ENCODE assay signal across 8 cellular contexts in the genomic region with DNA sequence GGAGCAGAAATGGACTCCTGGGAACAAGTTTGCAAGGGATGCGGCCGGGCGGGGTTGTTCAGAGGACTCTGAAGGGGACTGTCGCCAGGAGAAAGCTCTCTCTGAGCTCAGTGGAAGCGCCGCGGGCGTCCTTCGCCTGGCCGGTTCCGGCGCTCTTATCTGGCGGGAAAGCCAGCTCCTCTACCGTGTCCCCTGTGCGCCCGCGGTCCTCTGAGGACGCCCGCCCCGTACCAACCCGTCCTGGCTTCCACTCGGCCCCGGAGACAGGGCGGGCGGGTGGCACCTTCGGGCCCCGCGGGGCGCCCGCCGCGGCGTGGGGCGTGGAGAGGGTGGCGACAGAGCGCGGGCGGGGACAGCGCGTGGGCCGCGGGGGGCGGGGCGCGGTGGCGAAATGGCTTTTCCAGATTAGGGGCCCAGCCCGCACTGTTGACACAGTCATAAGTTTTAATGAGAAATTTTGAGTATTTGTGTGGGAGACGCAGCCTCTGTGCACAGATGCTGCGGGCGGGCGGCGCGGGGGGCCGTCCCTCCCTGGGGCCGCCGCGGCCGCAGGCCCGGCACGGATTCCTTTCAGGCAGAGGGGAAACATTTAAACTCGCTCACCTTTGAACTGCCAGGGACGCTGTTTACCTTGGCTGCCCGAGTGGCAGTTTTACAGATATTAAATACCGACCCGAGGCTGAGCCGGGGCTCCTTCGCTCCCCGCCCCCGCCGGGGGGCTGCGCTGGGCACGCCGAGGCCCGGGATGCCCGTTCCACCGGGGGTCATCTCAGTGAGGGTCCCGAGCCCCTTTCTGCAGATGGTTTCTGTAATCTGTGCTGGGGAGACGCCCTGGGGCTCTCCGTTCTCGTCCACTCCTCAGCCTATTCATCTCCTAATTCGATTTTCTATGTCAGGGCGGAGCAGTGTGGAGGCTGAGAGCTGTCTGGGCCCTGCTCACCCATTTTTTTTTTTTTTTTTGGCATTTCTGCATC.
DNase-seq lines count a peak whose midpoint lies in the region; ATAC-seq, FAIRE-seq and TF ChIP-seq lines count a peak whose summit lies in the region.

No MANE protein-coding gene starts in this region.

- TF ChIP-seq CTCF in body of pancreas (IDR thresholded peaks at IDR 0.05), result no peak
- TF ChIP-seq CTCF in lower leg skin (IDR thresholded peaks at IDR 0.05), result no peak

- no peaks in the 10 kb centered on the region for H3K27me3 ChIP-seq in body of pancreas

- peak; percentile 66 for ATAC-seq in body of pancreas
- ATAC-seq in GM19351 (IDR thresholded peaks at IDR 0.05; ENCODE audit: unreplicated experiment), result no peak
- ATAC-seq in HG02840 (IDR thresholded peaks at IDR 0.05; ENCODE audit: low FRiP score, unreplicated experiment), result no peak

- DNase-seq in GM12892 (ENCODE audit: insufficient read length) (peak; percentile 17), NCI-H345 (lab: John Stamatoyannopoulos, UW) (peak; percentile 28), body of pancreas (peak; percentile 12 to 44 (median 32)), lower leg skin (ENCODE audit: low spot score in 2 of 2) (peak; percentile 19 to 90), amniotic stem cell (lab: John Stamatoyannopoulos, UW) (no peak)
- peak; percentile 22 for DNase-seq in stimulated activated CD8-positive, alpha-beta memory T cell treated with anti-CD3 and anti-CD28 coated beads, Interleukin-4, amount 100 ng/mL, for 24 hours (ENCODE audit: low read depth)

- H3K9me3 ChIP-seq in body of pancreas, result no peaks in the 10 kb centered on the region

- no peak for TF ChIP-seq POLR2A in GM12892 (IDR thresholded peaks at IDR 0.05; ENCODE audit: low read depth, low read length)
- TF ChIP-seq POLR2A in body of pancreas (IDR thresholded peaks at IDR 0.05), result no peak
- no peak for TF ChIP-seq POLR2A in lower leg skin (IDR thresholded peaks at IDR 0.05)

- H3K4me1 ChIP-seq in body of pancreas, result peaks cover 13% of the 10 kb centered on the region

- FAIRE-seq in GM12892 (lab: Jason Lieb, UNC), result no peak

- intact Hi-C loops in body of pancreas (cut with DNase I) (no loop called here), lower leg skin (cut with DNase I; ENCODE audit: low total_unique reads) (no loop called here)

- 1 to 10% methylated on average over 22 to 57 of the region's 82 CpGs for WGBS in body of pancreas, 2 donors
- WGBS in lower leg skin, 2 donors, result 1% methylated on average over 57 of the region's 82 CpGs

- no peak overlapping the region for H3K4me3 ChIP-seq in body of pancreas
- H3K4me3 ChIP-seq in lower leg skin (ENCODE audit: low read depth, poor library complexity, severe bottlenecking), result peak overlapping the region; percentile 23

- no peaks in the 10 kb centered on the region for H3K36me3 ChIP-seq in body of pancreas (replicated peaks in 1 of 2; ENCODE audit: insufficient read depth in 1 of 2, low read depth in 2 of 2)

- peak overlapping the region in 2 of 4 donors; percentile 36 to 48 for H3K27ac ChIP-seq in body of pancreas
